8 cellular contexts compared by ENCODE assay signal in the genomic region with DNA sequence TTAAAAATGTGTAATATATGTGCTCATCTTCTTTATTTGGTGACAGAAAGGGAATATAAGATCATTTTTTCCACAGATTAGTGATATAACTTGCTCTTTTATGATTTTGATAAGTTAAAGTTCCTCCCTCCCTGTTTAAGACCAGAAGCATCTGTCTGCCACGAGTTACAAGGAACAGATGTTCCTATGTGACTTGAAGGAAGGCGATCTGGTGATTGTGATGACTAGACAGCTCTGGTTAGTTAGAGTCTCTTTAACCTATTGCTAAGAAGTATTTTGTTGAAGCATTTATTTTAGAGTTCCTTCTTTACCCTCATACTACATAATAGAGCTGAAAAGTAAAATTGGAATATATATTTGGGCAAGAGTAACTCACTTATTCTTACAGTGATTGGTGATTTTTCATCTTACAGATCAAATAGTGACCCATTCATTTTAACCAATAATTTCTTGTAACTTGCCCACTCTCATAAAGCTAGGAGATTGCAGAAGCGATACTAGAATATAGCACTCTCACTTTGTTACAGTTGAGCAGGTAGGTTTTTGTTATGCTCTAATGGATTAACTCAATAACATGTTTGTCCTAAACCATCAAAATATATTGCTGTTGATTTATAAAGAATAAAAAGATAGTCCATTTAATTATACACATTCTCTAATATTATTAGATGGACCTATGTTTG.
"Had no signal": no experiment of that assay in that cellular context is flagged by ENCODE, and none has a peak within 500 bp of the region (broad histone marks: within the 10 kb centered on the region; RNA-seq: fewer than 3 reads in every experiment).

No MANE protein-coding gene starts in this region.

- DNase-seq: activated CD4-positive, alpha-beta T cell treated with anti-CD3 and anti-CD28 coated beads, Interleukin-2, amount 10 ng/mL, durations not matched to agents 24 days and 14 days; activated naive CD4-positive, alpha-beta T cell treated with anti-CD3 and anti-CD28 coated beads, Interleukin-2, amount 10 ng/mL, durations not matched to agents 7 days and 5 days; stimulated activated CD4-positive, alpha-beta T cell treated with anti-CD3 and anti-CD28 coated beads, Interleukin-15, amount 100 ng/mL, for 24 hours; stimulated activated CD4-positive, alpha-beta T cell treated with anti-CD3 and anti-CD28 coated beads, Interleukin-4, amount 100 ng/mL, for 24 hours; stimulated activated naive CD8-positive, alpha-beta T cell treated with anti-CD3 and anti-CD28 coated beads, Interleukin-15, amount 100 ng/mL, for 72 hours; testis; upper lobe of right lung had no signal

- H3K79me2 ChIP-seq: parathyroid adenoma had no signal

- H3K27ac ChIP-seq: parathyroid adenoma, testis, upper lobe of right lung had no signal

- H3K4me3 ChIP-seq: testis, upper lobe of right lung had no signal

- H3K36me3 ChIP-seq: upper lobe of right lung had no signal

- H3K27me3 ChIP-seq: testis, upper lobe of right lung had no signal

- H3K4me1 ChIP-seq: parathyroid adenoma, testis, upper lobe of right lung had no signal

- ATAC-seq: stimulated activated naive CD8-positive, alpha-beta T cell treated with anti-CD3 and anti-CD28 coated beads, Interleukin-15, amount 100 ng/mL, for 72 hours; upper lobe of right lung had no signal

- H3K9ac ChIP-seq: parathyroid adenoma had no signal
